In the genomic region with DNA sequence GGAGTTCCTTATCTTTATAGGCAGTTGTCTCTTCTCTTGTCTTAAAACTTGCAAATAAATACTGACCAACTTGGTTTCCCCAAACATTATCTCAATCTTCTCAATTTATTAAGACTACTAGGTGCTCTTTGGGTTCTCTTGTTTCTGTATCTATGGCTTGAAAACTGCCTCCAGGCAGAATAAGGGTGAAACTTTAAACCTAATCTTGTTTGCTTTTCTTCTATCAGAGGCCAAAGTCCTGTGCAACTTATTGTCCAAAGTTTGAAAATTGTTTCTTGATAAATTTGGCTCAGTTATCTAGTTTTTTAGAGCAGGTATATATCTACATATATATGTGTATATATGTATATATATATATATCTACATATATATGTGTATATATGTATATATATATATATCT, we compare ENCODE assay signal across 2 cellular contexts.
TF ChIP-seq lines count a peak whose summit lies in the region.

No MANE protein-coding gene starts in this region.

TF ChIP-seq in liver, 16 proteins besides CTCF, POLR2A, EP300 and RAD21 (continued from another document):
- TF ChIP-seq ZBTB33 (IDR thresholded peaks at IDR 0.05) (no peak), FOXA1 (IDR thresholded peaks at IDR 0.05) (no peak), EGR1 (IDR thresholded peaks at IDR 0.05; ENCODE audit: low read depth in 2 of 2) (no peak), REST (IDR thresholded peaks at IDR 0.05) (no peak), JUND (IDR thresholded peaks at IDR 0.05) (peak in 1 of 2 donors; percentile 34), YY1 (IDR thresholded peaks at IDR 0.05) (peak; percentile 22), TAF1 (conservative IDR thresholded peaks at IDR 0.05) (no peak), NR2F2 (IDR thresholded peaks at IDR 0.05) (no peak), SP1 (IDR thresholded peaks at IDR 0.05) (peak; percentile 50)
- TF ChIP-seq, protein P1, sequence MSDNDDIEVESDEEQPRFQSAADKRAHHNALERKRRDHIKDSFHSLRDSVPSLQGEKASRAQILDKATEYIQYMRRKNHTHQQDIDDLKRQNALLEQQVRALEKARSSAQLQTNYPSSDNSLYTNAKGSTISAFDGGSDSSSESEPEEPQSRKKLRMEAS (IDR thresholded peaks at IDR 0.05), result no peak
- TF ChIP-seq, protein P2, sequence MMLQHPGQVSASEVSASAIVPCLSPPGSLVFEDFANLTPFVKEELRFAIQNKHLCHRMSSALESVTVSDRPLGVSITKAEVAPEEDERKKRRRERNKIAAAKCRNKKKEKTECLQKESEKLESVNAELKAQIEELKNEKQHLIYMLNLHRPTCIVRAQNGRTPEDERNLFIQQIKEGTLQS (IDR thresholded peaks at IDR 0.05), result no peak
TF ChIP-seq in liver: peak in this region for 7.

TF ChIP-seq in HepG2, 621 proteins besides CTCF, POLR2A, EP300 and RAD21 (continued from another document):
- TF ChIP-seq BCLAF1 (IDR thresholded peaks at IDR 0.05) (no peak), ZNF30 (CRISPR knock-in tag; IDR thresholded peaks at IDR 0.05) (no peak), MXI1 (IDR thresholded peaks at IDR 0.05; ENCODE audit: borderline replicate concordance, low read depth, low read length) (no peak), MYC (CRISPR knock-in tag; IDR thresholded peaks at IDR 0.05; ENCODE audit: borderline replicate concordance) (no peak), ZNF558 (CRISPR knock-in tag; IDR thresholded peaks at IDR 0.05; ENCODE audit: borderline replicate concordance) (no peak), ZSCAN9 (CRISPR knock-in tag; IDR thresholded peaks at IDR 0.05; ENCODE audit: borderline replicate concordance) (no peak), ATF6 (CRISPR knock-in tag; conservative IDR thresholded peaks at IDR 0.05) (no peak), ZNF138 (CRISPR knock-in tag; IDR thresholded peaks at IDR 0.05; ENCODE audit: low read depth) (no peak)
- TF ChIP-seq, protein P3, sequence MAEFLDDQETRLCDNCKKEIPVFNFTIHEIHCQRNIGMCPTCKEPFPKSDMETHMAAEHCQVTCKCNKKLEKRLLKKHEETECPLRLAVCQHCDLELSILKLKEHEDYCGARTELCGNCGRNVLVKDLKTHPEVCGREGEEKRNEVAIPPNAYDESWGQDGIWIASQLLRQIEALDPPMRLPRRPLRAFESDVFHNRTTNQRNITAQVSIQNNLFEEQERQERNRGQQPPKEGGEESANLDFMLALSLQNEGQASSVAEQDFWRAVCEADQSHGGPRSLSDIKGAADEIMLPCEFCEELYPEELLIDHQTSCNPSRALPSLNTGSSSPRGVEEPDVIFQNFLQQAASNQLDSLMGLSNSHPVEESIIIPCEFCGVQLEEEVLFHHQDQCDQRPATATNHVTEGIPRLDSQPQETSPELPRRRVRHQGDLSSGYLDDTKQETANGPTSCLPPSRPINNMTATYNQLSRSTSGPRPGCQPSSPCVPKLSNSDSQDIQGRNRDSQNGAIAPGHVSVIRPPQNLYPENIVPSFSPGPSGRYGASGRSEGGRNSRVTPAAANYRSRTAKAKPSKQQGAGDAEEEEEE (CRISPR knock-in tag; IDR thresholded peaks at IDR 0.05; ENCODE audit: borderline replicate concordance), result no peak
- TF ChIP-seq, protein P4, sequence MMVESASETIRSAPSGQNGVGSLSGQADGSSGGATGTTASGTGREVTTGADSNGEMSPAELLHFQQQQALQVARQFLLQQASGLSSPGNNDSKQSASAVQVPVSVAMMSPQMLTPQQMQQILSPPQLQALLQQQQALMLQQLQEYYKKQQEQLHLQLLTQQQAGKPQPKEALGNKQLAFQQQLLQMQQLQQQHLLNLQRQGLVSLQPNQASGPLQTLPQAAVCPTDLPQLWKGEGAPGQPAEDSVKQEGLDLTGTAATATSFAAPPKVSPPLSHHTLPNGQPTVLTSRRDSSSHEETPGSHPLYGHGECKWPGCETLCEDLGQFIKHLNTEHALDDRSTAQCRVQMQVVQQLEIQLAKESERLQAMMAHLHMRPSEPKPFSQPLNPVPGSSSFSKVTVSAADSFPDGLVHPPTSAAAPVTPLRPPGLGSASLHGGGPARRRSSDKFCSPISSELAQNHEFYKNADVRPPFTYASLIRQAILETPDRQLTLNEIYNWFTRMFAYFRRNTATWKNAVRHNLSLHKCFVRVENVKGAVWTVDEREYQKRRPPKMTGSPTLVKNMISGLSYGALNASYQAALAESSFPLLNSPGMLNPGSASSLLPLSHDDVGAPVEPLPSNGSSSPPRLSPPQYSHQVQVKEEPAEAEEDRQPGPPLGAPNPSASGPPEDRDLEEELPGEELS (CRISPR knock-in tag; IDR thresholded peaks at IDR 0.05), result no peak
